ENCODE assay signal across 1 cellular context in the genomic region with DNA sequence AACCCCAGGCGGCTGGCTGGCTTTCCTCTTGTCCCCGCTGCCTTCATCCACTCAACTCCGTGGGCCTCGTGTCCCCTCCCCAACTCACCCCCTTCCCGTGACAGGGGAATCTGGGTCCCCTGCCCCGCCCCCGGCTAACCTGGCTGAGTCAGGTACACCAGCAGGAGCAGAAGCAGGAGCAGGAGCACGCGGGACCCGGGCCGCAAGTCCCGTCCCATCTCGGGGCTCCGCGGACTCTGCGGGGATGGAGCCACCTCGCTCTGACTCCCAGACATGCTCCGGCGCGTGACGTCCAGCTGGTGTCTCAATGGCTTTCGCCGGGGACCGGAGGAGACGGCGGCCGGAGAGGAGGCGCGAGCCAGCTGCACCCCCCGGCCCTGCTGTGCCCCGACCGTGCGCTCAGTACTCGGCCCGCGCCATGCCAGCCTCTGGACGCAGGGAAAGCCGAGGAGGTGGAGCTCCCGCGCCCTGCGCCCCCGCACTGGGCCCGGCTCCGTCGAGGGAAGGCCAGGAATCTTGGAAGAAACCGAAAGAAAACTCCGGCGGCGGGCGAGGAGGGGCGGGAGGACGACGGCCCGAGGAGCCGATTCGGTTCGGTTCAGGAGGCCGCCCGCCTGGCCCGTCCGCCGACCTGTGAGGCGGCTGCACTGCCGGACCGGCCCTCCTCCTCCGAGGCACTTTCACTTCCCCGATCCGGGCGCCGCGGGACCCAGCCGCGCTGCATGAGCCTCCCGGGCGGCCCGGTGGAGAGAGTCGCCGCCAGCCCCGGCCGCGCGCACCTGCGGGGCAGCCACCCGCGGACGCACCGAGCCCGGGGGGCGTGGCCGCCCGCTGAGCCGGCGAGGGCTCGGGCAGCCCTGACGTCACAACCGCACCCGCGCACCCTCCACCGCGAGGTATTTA.
A peak's percentile ranks its signal among the peaks of the same experiment; 100 is the strongest.
TF ChIP-seq lines count a peak whose summit lies in the region.

A gene with protein sequence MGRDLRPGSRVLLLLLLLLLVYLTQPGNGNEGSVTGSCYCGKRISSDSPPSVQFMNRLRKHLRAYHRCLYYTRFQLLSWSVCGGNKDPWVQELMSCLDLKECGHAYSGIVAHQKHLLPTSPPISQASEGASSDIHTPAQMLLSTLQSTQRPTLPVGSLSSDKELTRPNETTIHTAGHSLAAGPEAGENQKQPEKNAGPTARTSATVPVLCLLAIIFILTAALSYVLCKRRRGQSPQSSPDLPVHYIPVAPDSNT (minus strand): TSS at position 807 of the 903 bp plus-strand sequence. CDS start 589 bp downstream, at position 218.
Gene ZMYND15, plus strand, starts transcription at position 712 of the 903 bp plus-strand sequence. CDS start 716 bp downstream, outside the sequence.

TF ChIP-seq in HepG2, 621 proteins besides CTCF, POLR2A, EP300 and RAD21 (continued from another document and continues in another):
- TF ChIP-seq PHF20 (CRISPR knock-in tag; IDR thresholded peaks at IDR 0.05) = 0 out of 2 replicates have a peak, but pooled peaks have one; percentile 16
- TF ChIP-seq TRIM24 (CRISPR knock-in tag; IDR thresholded peaks at IDR 0.05) = no peak
- TF ChIP-seq CREM (IDR thresholded peaks at IDR 0.05) = no peak
- TF ChIP-seq CREM (CRISPR knock-in tag; IDR thresholded peaks at IDR 0.05) = no peak
- no peak; the same call in 1 of the 2 replicates for TF ChIP-seq ZNF841 (CRISPR knock-in tag; IDR thresholded peaks at IDR 0.05; ENCODE audit: borderline replicate concordance)
- TF ChIP-seq ZNF674 (CRISPR knock-in tag; IDR thresholded peaks at IDR 0.05; ENCODE audit: low read depth) = no peak
- TF ChIP-seq ZNF761 (CRISPR knock-in tag; conservative IDR thresholded peaks at IDR 0.05) = 0 out of 2 replicates have a peak, but pooled peaks have one; percentile 64
- TF ChIP-seq ZNF446 (CRISPR knock-in tag; IDR thresholded peaks at IDR 0.05) = peak; percentile 86; the same call in 1 of the 2 replicates
- TF ChIP-seq ZNF251 (CRISPR knock-in tag; IDR thresholded peaks at IDR 0.05) = 0 out of 2 replicates have a peak, but pooled peaks have one; percentile 40
- TF ChIP-seq ZNF431 (CRISPR knock-in tag; IDR thresholded peaks at IDR 0.05; ENCODE audit: borderline replicate concordance, low read depth) = 0 out of 2 replicates have a peak, but pooled peaks have one; percentile 56
- TF ChIP-seq AGO1 (IDR thresholded peaks at IDR 0.05; ENCODE audit: low read depth, low read length, poor library complexity, severe bottlenecking) = peak; percentile 59
- peak; percentile 55 for TF ChIP-seq HNRNPK (IDR thresholded peaks at IDR 0.05; ENCODE audit: low read depth, low read length, poor library complexity, severe bottlenecking)
- TF ChIP-seq ZNF331 (CRISPR knock-in tag; IDR thresholded peaks at IDR 0.05) = no peak
- TF ChIP-seq FOXJ3 (CRISPR knock-in tag; IDR thresholded peaks at IDR 0.05; ENCODE audit: borderline replicate concordance) = no peak
- 0 out of 2 replicates have a peak, but pooled peaks have one; percentile 52 for TF ChIP-seq PAWR (CRISPR knock-in tag; IDR thresholded peaks at IDR 0.05; ENCODE audit: borderline replicate concordance)
- TF ChIP-seq ZBTB34 (CRISPR knock-in tag; IDR thresholded peaks at IDR 0.05) = 0 out of 2 replicates have a peak, but pooled peaks have one; percentile 34
- TF ChIP-seq PRPF4 (IDR thresholded peaks at IDR 0.05; ENCODE audit: low read depth, low read length, poor library complexity, severe bottlenecking) = no peak
- TF ChIP-seq KDM4B (CRISPR knock-in tag; IDR thresholded peaks at IDR 0.05) = 0 out of 2 replicates have a peak, but pooled peaks have one; percentile 28
- no peak; the same call in 1 of the 2 replicates for TF ChIP-seq ZNF143 (CRISPR knock-in tag; IDR thresholded peaks at IDR 0.05)
- peak in 1 of 2 experiments; percentile 85; a peak in 2 of 4 replicates for TF ChIP-seq HMGXB4 (CRISPR knock-in tag; IDR thresholded peaks at IDR 0.05; ENCODE audit: borderline replicate concordance in 1 of 2, low read depth in 1 of 2)
- peak; percentile 21; the same call in 1 of the 2 replicates for TF ChIP-seq KLF15 (CRISPR knock-in tag; IDR thresholded peaks at IDR 0.05; ENCODE audit: borderline replicate concordance)
- TF ChIP-seq THAP7 (CRISPR knock-in tag; IDR thresholded peaks at IDR 0.05) = 0 out of 2 replicates have a peak, but pooled peaks have one; percentile 4
- 0 out of 2 replicates have a peak, but pooled peaks have one; percentile 37 for TF ChIP-seq ZNF746 (CRISPR knock-in tag; IDR thresholded peaks at IDR 0.05)
- peak; percentile 88 for TF ChIP-seq ZNF543 (CRISPR knock-in tag; IDR thresholded peaks at IDR 0.05)
- TF ChIP-seq ISX (CRISPR knock-in tag; conservative IDR thresholded peaks at IDR 0.05) = no peak
- TF ChIP-seq ONECUT2 (CRISPR knock-in tag; IDR thresholded peaks at IDR 0.05) = no peak
- TF ChIP-seq, protein P1, sequence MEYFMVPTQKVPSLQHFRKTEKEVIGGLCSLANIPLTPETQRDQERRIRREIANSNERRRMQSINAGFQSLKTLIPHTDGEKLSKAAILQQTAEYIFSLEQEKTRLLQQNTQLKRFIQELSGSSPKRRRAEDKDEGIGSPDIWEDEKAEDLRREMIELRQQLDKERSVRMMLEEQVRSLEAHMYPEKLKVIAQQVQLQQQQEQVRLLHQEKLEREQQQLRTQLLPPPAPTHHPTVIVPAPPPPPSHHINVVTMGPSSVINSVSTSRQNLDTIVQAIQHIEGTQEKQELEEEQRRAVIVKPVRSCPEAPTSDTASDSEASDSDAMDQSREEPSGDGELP (IDR thresholded peaks at IDR 0.05; ENCODE audit: borderline replicate concordance, low read depth) = peak; percentile 44; the same call in 1 of the 2 replicates
- TF ChIP-seq SALL1 (CRISPR knock-in tag; IDR thresholded peaks at IDR 0.05) = peak; percentile 61
- peak; percentile 72 for TF ChIP-seq ZNF317 (CRISPR knock-in tag; IDR thresholded peaks at IDR 0.05)
- peak; percentile 82; the same call in 1 of the 2 replicates for TF ChIP-seq ZNF563 (CRISPR knock-in tag; IDR thresholded peaks at IDR 0.05)
- TF ChIP-seq SAFB2 (CRISPR knock-in tag; IDR thresholded peaks at IDR 0.05; ENCODE audit: borderline replicate concordance, low read depth) = 0 out of 2 replicates have a peak, but pooled peaks have one; percentile 20
- TF ChIP-seq ZNF138 (CRISPR knock-in tag; IDR thresholded peaks at IDR 0.05; ENCODE audit: low read depth) = peak; percentile 74
- TF ChIP-seq, protein P2, sequence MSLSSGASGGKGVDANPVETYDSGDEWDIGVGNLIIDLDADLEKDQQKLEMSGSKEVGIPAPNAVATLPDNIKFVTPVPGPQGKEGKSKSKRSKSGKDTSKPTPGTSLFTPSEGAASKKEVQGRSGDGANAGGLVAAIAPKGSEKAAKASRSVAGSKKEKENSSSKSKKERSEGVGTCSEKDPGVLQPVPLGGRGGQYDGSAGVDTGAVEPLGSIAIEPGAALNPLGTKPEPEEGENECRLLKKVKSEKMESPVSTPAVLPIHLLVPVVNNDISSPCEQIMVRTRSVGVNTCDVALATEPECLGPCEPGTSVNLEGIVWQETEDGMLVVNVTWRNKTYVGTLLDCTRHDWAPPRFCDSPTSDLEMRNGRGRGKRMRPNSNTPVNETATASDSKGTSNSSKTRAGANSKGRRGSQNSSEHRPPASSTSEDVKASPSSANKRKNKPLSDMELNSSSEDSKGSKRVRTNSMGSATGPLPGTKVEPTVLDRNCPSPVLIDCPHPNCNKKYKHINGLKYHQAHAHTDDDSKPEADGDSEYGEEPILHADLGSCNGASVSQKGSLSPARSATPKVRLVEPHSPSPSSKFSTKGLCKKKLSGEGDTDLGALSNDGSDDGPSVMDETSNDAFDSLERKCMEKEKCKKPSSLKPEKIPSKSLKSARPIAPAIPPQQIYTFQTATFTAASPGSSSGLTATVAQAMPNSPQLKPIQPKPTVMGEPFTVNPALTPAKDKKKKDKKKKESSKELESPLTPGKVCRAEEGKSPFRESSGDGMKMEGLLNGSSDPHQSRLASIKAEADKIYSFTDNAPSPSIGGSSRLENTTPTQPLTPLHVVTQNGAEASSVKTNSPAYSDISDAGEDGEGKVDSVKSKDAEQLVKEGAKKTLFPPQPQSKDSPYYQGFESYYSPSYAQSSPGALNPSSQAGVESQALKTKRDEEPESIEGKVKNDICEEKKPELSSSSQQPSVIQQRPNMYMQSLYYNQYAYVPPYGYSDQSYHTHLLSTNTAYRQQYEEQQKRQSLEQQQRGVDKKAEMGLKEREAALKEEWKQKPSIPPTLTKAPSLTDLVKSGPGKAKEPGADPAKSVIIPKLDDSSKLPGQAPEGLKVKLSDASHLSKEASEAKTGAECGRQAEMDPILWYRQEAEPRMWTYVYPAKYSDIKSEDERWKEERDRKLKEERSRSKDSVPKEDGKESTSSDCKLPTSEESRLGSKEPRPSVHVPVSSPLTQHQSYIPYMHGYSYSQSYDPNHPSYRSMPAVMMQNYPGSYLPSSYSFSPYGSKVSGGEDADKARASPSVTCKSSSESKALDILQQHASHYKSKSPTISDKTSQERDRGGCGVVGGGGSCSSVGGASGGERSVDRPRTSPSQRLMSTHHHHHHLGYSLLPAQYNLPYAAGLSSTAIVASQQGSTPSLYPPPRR (CRISPR knock-in tag; IDR thresholded peaks at IDR 0.05; ENCODE audit: borderline replicate concordance) = peak; percentile 68
- TF ChIP-seq MTA1 (CRISPR knock-in tag; IDR thresholded peaks at IDR 0.05; ENCODE audit: borderline replicate concordance) = peak; percentile 77; the same call in 1 of the 2 replicates
- peak; percentile 49; the same call in 1 of the 2 replicates for TF ChIP-seq SALL2 (CRISPR knock-in tag; IDR thresholded peaks at IDR 0.05)
- TF ChIP-seq KMT2B (CRISPR knock-in tag; IDR thresholded peaks at IDR 0.05) = peak; percentile 41; the same call in 1 of the 2 replicates
- no peak for TF ChIP-seq GATA4 (IDR thresholded peaks at IDR 0.05; ENCODE audit: borderline replicate concordance, low read depth)
- TF ChIP-seq GABPB1 (CRISPR knock-in tag; IDR thresholded peaks at IDR 0.05) = peak; percentile 39
- no peak for TF ChIP-seq ZNF550 (CRISPR knock-in tag; IDR thresholded peaks at IDR 0.05; ENCODE audit: borderline replicate concordance)
- 0 out of 2 replicates have a peak, but pooled peaks have one; percentile 64 for TF ChIP-seq GTF3A (CRISPR knock-in tag; conservative IDR thresholded peaks at IDR 0.05)
- no peak for TF ChIP-seq PLRG1 (conservative IDR thresholded peaks at IDR 0.05)
- peak; percentile 46; the same call in 1 of the 2 replicates for TF ChIP-seq ZNF639 (CRISPR knock-in tag; conservative IDR thresholded peaks at IDR 0.05)
